Comparison of ENCODE assay signal across 15 cellular contexts in the genomic region with DNA sequence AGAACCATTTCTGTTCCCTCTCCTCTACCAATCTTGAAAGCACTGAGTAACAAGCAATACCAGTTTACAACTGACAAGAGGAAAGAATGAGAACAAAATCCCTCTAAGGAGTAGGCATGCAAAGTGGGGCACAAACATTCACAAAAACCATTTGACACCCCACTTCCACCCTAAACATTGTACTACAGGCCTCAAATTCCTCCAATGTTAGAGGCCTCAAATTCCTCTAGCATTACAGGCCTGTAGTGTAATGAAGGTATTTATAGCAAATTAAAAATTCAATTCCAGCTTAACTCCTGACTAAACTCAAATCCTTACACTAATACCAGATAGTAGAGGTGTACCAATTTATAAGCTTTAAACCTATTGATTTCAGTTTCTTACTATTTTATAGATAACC.
DNase-seq lines count a peak whose midpoint lies in the region; ATAC-seq and TF ChIP-seq lines count a peak whose summit lies in the region.
"Had no signal": no experiment of that assay in that cellular context is flagged by ENCODE, and none has a peak within 500 bp of the region (broad histone marks: within the 10 kb centered on the region; RNA-seq: fewer than 3 reads in every experiment).

No MANE protein-coding gene starts in this region.

- H3K27me3 ChIP-seq in GM23338 (ENCODE audit: insufficient read depth) (no peaks in the 10 kb centered on the region), endodermal cell (ENCODE audit: control insufficient read depth, insufficient read depth, low read length, poor library complexity, severe bottlenecking) (no peaks in the 10 kb centered on the region)
- H3K27me3 ChIP-seq: BLaER1 treated with 17β-estradiol and CSF1 and Interleukin-3, amounts not matched to agents 10 nM and 100 nM had no signal

- POLR2A ChIA-PET in WTC11 (lab: Charles Lee): no interaction called here

- H3K4me1 Mint-ChIP-seq in GM23338: peaks cover 4% of the 10 kb centered on the region; the same call in 2 of the 3 replicates
- H3K4me1 Mint-ChIP-seq in WTC11: peaks cover 20% of the 10 kb centered on the region
- no peaks in the 10 kb centered on the region for H3K4me1 Mint-ChIP-seq in endodermal cell

- no peak overlapping the region for H3K4me3 Mint-ChIP-seq in GM23338
- no peak overlapping the region for H3K4me3 Mint-ChIP-seq in WTC11
- no peak overlapping the region for H3K4me3 Mint-ChIP-seq in endodermal cell

- H3K4me2 ChIP-seq in GM23338: no peak overlapping the region

- CTCF ChIA-PET in WTC11 (lab: Charles Lee): interaction anchor here (1.0 to 1.6 kb wide), 2 partner anchors 115 to 243 kb away, joined by 3 to 4 read pairs; no protein-coding TSS in a partner anchor

- H2AFZ ChIP-seq in GM23338: no peak overlapping the region

- H3K4me3 ChIP-seq in GM23338: no peak overlapping the region
- H3K4me3 ChIP-seq in endodermal cell (ENCODE audit: low read length): no peak overlapping the region
- H3K4me3 ChIP-seq: BLaER1 treated with 17β-estradiol and CSF1 and Interleukin-3, amounts not matched to agents 10 nM and 100 nM had no signal

- no peaks in the 10 kb centered on the region for H3K9me2 ChIP-seq in GM23338 (ENCODE audit: insufficient read depth)

- H3K27ac ChIP-seq in GM23338 (ENCODE audit: low read depth): peak overlapping the region; percentile 41; the same call in 1 of the 2 replicates
- no peak overlapping the region for H3K27ac ChIP-seq in endodermal cell (ENCODE audit: low read depth, low read length)

- H4K20me1 ChIP-seq in GM23338 (replicated peaks; ENCODE audit: insufficient read depth): no peaks in the 10 kb centered on the region

- no peak overlapping the region for H3K9ac ChIP-seq in endodermal cell (ENCODE audit: extremely low read depth, low read length, poor library complexity, severe bottlenecking)
- H3K9ac ChIP-seq: BLaER1 treated with 17β-estradiol and CSF1 and Interleukin-3, amounts not matched to agents 10 nM and 100 nM had no signal

- H3K36me3 ChIP-seq in GM23338 (ENCODE audit: insufficient read depth): peaks cover 12% of the 10 kb centered on the region
- H3K36me3 ChIP-seq in endodermal cell (ENCODE audit: control insufficient read depth, insufficient read depth, low read length): peaks cover 65% of the 10 kb centered on the region

- DNase-seq in GM23338 (ENCODE audit: low spot score) (peak; percentile 14), WTC11 (ENCODE audit: low spot score) (no peak), endodermal cell (no peak), NCI-H187 (lab: John Stamatoyannopoulos, UW) (no peak), NCI-H2107 (lab: John Stamatoyannopoulos, UW) (no peak), NOMO-1 treated with DMSO at 0.1 percent for 48 hours (lab: John Stamatoyannopoulos, UW; ENCODE audit: unreplicated experiment) (no peak)
- DNase-seq: GF-D8, H7, NCI-H1436 treated with DMSO at 0.1 percent for 48 hours, NCI-H2081, NCI-H510A treated with DMSO at 0.1 percent for 48 hours, NCI-H82, SW 1271 had no signal

- H3K27ac Mint-ChIP-seq in GM23338: peak overlapping the region; percentile 76
- peak overlapping the region; percentile 7 for H3K27ac Mint-ChIP-seq in WTC11
- H3K27ac Mint-ChIP-seq in endodermal cell: peak overlapping the region; percentile 77

- ATAC-seq in GM23338 (no peak), WTC11 (no peak), GM21529 (IDR thresholded peaks at IDR 0.05; ENCODE audit: unreplicated experiment) (no peak)

- peaks cover 8% of the 10 kb centered on the region; the same call in 1 of the 2 replicates for H3K79me2 ChIP-seq in GM23338 (replicated peaks; ENCODE audit: insufficient read depth)

- H3K36me3 Mint-ChIP-seq in GM23338 (ENCODE audit: low read depth): peaks cover 56% of the 10 kb centered on the region
- H3K36me3 Mint-ChIP-seq in WTC11: peaks cover 45% of the 10 kb centered on the region
- H3K36me3 Mint-ChIP-seq in endodermal cell (ENCODE audit: low read depth): peaks cover 72% of the 10 kb centered on the region

- H3K4me1 ChIP-seq in GM23338 (ENCODE audit: insufficient read depth) (peaks cover 8% of the 10 kb centered on the region), endodermal cell (ENCODE audit: control insufficient read depth, insufficient read depth, low read length) (no peaks in the 10 kb centered on the region)

- peaks cover 24% of the 10 kb centered on the region for H3K9me3 ChIP-seq in endodermal cell (ENCODE audit: control insufficient read depth, low read length)

- no peaks in the 10 kb centered on the region for H3F3A ChIP-seq in GM23338 (replicated peaks; ENCODE audit: low read depth)

- TF ChIP-seq CTCF in GM23338 (conservative IDR thresholded peaks at IDR 0.05; ENCODE audit: low read depth in 2 of 2): no peak
- no peak for TF ChIP-seq CTCF in WTC11 (IDR thresholded peaks at IDR 0.05)
- no peak for TF ChIP-seq CTCF in endodermal cell (conservative IDR thresholded peaks at IDR 0.05)

- H3K27me3 Mint-ChIP-seq in GM23338 (ENCODE audit: insufficient read depth, low read depth, poor library complexity) (peaks cover 3% of the 10 kb centered on the region), WTC11 (ENCODE audit: low read depth) (no peaks in the 10 kb centered on the region), endodermal cell (ENCODE audit: insufficient read depth) (no peaks in the 10 kb centered on the region)

- H3K9me3 Mint-ChIP-seq in GM23338 (peaks cover 25% of the 10 kb centered on the region), WTC11 (peaks cover 10% of the 10 kb centered on the region), endodermal cell (peaks cover 24% of the 10 kb centered on the region)

TF ChIP-seq in GM23338, 12 proteins besides CTCF, POLR2A, EP300 and RAD21:
- TF ChIP-seq EZH2phosphoT487 (IDR thresholded peaks at IDR 0.05; ENCODE audit: unreplicated experiment): no peak
- TF ChIP-seq NANOG (IDR thresholded peaks at IDR 0.05; ENCODE audit: borderline replicate concordance): no peak
- no peak for TF ChIP-seq POLR2AphosphoS5 (IDR thresholded peaks at IDR 0.05; ENCODE audit: low read depth)
- no peak for TF ChIP-seq ZNF114 (CRISPR knock-in tag; IDR thresholded peaks at IDR 0.05)
- TF ChIP-seq JUNB (IDR thresholded peaks at IDR 0.05; ENCODE audit: unreplicated experiment): no peak
- TF ChIP-seq EZH2 (IDR thresholded peaks at IDR 0.05; ENCODE audit: low read depth, unreplicated experiment): no peak

TF ChIP-seq in WTC11, 78 proteins besides CTCF, POLR2A, EP300 and RAD21 (continues in another document):
- TF ChIP-seq, protein P1, sequence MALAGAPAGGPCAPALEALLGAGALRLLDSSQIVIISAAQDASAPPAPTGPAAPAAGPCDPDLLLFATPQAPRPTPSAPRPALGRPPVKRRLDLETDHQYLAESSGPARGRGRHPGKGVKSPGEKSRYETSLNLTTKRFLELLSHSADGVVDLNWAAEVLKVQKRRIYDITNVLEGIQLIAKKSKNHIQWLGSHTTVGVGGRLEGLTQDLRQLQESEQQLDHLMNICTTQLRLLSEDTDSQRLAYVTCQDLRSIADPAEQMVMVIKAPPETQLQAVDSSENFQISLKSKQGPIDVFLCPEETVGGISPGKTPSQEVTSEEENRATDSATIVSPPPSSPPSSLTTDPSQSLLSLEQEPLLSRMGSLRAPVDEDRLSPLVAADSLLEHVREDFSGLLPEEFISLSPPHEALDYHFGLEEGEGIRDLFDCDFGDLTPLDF (CRISPR knock-in tag; IDR thresholded peaks at IDR 0.05): no peak
- TF ChIP-seq CBFB (CRISPR knock-in tag; IDR thresholded peaks at IDR 0.05; ENCODE audit: low read depth) (no peak), ZNF317 (CRISPR knock-in tag; IDR thresholded peaks at IDR 0.05; ENCODE audit: borderline replicate concordance, low read depth) (no peak)
- TF ChIP-seq, protein P2, sequence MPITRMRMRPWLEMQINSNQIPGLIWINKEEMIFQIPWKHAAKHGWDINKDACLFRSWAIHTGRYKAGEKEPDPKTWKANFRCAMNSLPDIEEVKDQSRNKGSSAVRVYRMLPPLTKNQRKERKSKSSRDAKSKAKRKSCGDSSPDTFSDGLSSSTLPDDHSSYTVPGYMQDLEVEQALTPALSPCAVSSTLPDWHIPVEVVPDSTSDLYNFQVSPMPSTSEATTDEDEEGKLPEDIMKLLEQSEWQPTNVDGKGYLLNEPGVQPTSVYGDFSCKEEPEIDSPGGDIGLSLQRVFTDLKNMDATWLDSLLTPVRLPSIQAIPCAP (CRISPR knock-in tag; IDR thresholded peaks at IDR 0.05): no peak
- TF ChIP-seq, protein P3, sequence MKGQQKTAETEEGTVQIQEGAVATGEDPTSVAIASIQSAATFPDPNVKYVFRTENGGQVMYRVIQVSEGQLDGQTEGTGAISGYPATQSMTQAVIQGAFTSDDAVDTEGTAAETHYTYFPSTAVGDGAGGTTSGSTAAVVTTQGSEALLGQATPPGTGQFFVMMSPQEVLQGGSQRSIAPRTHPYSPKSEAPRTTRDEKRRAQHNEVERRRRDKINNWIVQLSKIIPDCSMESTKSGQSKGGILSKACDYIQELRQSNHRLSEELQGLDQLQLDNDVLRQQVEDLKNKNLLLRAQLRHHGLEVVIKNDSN (CRISPR knock-in tag; IDR thresholded peaks at IDR 0.05): no peak
- TF ChIP-seq, protein P4, sequence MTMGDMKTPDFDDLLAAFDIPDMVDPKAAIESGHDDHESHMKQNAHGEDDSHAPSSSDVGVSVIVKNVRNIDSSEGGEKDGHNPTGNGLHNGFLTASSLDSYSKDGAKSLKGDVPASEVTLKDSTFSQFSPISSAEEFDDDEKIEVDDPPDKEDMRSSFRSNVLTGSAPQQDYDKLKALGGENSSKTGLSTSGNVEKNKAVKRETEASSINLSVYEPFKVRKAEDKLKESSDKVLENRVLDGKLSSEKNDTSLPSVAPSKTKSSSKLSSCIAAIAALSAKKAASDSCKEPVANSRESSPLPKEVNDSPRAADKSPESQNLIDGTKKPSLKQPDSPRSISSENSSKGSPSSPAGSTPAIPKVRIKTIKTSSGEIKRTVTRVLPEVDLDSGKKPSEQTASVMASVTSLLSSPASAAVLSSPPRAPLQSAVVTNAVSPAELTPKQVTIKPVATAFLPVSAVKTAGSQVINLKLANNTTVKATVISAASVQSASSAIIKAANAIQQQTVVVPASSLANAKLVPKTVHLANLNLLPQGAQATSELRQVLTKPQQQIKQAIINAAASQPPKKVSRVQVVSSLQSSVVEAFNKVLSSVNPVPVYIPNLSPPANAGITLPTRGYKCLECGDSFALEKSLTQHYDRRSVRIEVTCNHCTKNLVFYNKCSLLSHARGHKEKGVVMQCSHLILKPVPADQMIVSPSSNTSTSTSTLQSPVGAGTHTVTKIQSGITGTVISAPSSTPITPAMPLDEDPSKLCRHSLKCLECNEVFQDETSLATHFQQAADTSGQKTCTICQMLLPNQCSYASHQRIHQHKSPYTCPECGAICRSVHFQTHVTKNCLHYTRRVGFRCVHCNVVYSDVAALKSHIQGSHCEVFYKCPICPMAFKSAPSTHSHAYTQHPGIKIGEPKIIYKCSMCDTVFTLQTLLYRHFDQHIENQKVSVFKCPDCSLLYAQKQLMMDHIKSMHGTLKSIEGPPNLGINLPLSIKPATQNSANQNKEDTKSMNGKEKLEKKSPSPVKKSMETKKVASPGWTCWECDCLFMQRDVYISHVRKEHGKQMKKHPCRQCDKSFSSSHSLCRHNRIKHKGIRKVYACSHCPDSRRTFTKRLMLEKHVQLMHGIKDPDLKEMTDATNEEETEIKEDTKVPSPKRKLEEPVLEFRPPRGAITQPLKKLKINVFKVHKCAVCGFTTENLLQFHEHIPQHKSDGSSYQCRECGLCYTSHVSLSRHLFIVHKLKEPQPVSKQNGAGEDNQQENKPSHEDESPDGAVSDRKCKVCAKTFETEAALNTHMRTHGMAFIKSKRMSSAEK (CRISPR knock-in tag; IDR thresholded peaks at IDR 0.05; ENCODE audit: borderline replicate concordance): no peak

Comparison
In these comparisons a context has a peak if more than half of its experiments do, and no peak if none do; other contexts are left out.
1. H3K27ac Mint-ChIP-seq: peak in every context shown above with its lines; median percentile 77 in endodermal cell; 76 in GM23338; 7 in WTC11.